28 cellular contexts compared by ENCODE assay signal in the genomic region with DNA sequence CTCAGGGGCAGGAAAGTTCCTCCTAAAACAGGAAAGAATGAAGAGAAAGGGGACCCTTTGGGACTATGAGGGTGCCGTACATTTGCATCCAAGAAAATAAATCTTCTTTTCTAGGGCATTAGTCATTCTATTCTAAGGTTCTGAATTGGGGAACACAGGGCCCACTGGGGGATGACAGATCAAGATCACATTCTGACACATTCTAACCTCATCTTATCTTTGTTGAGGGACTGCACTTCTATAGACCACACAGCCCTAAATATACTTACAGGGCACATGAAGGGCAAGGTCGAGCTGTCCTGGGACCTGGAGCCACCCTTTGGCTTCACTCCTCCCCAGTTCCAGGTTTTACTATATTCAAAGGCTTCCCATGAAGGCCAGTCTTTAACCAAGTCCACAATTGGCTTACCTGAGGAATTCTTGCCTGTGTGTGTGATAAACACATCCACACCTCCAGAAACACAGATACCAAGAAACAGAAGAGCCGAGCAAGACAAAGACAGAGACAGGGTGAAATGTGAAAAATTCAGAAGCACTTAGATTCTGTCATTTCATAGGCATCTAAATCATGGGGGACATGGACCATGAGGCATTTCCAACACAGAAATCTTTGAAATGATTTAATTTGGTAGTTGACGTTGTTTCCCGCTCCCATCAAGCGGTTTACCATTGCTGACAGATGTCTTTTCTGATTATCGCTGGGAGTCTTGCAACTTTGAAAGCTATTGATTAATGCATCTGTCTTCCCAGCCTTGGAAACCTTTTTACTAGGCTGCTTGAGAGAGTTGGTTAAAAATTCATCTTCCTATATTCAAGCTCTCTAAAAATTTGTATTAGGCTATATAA.
DNase-seq lines count a peak whose midpoint lies in the region; ATAC-seq, FAIRE-seq and TF ChIP-seq lines count a peak whose summit lies in the region.
"Had no signal": no experiment of that assay in that cellular context is flagged by ENCODE, and none has a peak within 500 bp of the region (broad histone marks: within the 10 kb centered on the region; RNA-seq: fewer than 3 reads in every experiment).

No MANE protein-coding gene starts in this region.

- WGBS in K562 (ENCODE audit: insufficient coverage, low coverage, missing lambda C conversion rate): 3% methylated on average over 7 of the region's 7 CpGs
- WGBS in mesendoderm (ENCODE audit: extremely low coverage, insufficient coverage, low lambda C conversion rate): no CpG with 5 or more reads among the region's 7 CpGs

- no peak overlapping the region for H3K4me2 ChIP-seq in Karpas-422 (ENCODE audit: low read depth, low read length, poor library complexity, severe bottlenecking)
- peak overlapping the region; percentile 8 for H3K4me2 ChIP-seq in K562 (ENCODE audit: insufficient read depth, low read length)
- no peak overlapping the region for H3K4me2 ChIP-seq in mesendoderm (ENCODE audit: low read length)
- H3K4me2 ChIP-seq: BLaER1 had no signal

- no peaks in the 10 kb centered on the region for H3K36me3 Mint-ChIP-seq in stimulated activated effector memory CD8-positive, alpha-beta T cell treated with anti-CD3 and anti-CD28 coated beads, Interleukin-12 subunit alpha, Interleukin-12 subunit beta, amount 100 ng/mL, for 72 hours
- no peaks in the 10 kb centered on the region for H3K36me3 Mint-ChIP-seq in activated T-cell treated with anti-CD3 and anti-CD28 coated beads, Interleukin-2, amount 50 U/mL, for 24 hours (ENCODE audit: low read depth)
- H3K36me3 Mint-ChIP-seq: CD14-positive monocyte; CD4-positive, alpha-beta memory T cell; CD4-positive, CD25-positive, alpha-beta regulatory T cell had no signal

- no peak overlapping the region for H3K4me3 Mint-ChIP-seq in stimulated activated effector memory CD8-positive, alpha-beta T cell treated with anti-CD3 and anti-CD28 coated beads, Interleukin-12 subunit alpha, Interleukin-12 subunit beta, amount 100 ng/mL, for 72 hours
- H3K4me3 Mint-ChIP-seq in activated T-cell treated with anti-CD3 and anti-CD28 coated beads, Interleukin-2, amount 50 U/mL, for 24 hours: no peak overlapping the region
- H3K4me3 Mint-ChIP-seq: CD14-positive monocyte; CD4-positive, alpha-beta memory T cell; CD4-positive, CD25-positive, alpha-beta regulatory T cell; CD8-positive, alpha-beta memory T cell had no signal

- peak; percentile 63 for DNase-seq in Karpas-422
- peak in 3 of 4 experiments; percentile 23 to 71 (median 61) for DNase-seq in K562 (ENCODE audit: extremely low read depth in 1 of 4, low spot score in 3 of 4)
- DNase-seq in mesendoderm: peak; percentile 52
- no peak for DNase-seq in stimulated activated effector memory CD8-positive, alpha-beta T cell treated with anti-CD3 and anti-CD28 coated beads, Interleukin-12 subunit alpha, Interleukin-12 subunit beta, amount 100 ng/mL, for 72 hours (ENCODE audit: low spot score in 2 of 2)
- no peak for DNase-seq in HuH-7.5 (ENCODE audit: low spot score)
- DNase-seq in activated T-cell treated with anti-CD3 and anti-CD28 coated beads, Interleukin-2, amount 50 U/mL, for 24 hours: no peak
- no peak for DNase-seq in cerebellum (ENCODE audit: low spot score)
- DNase-seq: 8988T; ACHN; BE2C; C1 segment of cervical spinal cord; CD4-positive, alpha-beta memory T cell; CD4-positive, CD25-positive, alpha-beta regulatory T cell; CD8-positive, alpha-beta memory T cell; COR-L47; DMS 273 treated with DMSO at 0.1 percent for 48 hours; DMS153; DMS53; DMS79; DND-41; GDM1 had no signal

- in situ Hi-C loops in K562 (cut with MboI): no loop called here

- CTCF ChIA-PET in K562 (lab: Yijun Ruan, JAX; ENCODE audit: low intra/inter-chr PET ratio): no interaction called here

- no TSS peak for BruUV-seq in K562 (replicated peaks; lab: Mats Ljungman, UMichigan)

- no peak overlapping the region for H3K18ac ChIP-seq in mesendoderm (ENCODE audit: low read length)

- H3K9me3 Mint-ChIP-seq in stimulated activated effector memory CD8-positive, alpha-beta T cell treated with anti-CD3 and anti-CD28 coated beads, Interleukin-12 subunit alpha, Interleukin-12 subunit beta, amount 100 ng/mL, for 72 hours: peaks cover 2% of the 10 kb centered on the region
- peaks cover 5% of the 10 kb centered on the region for H3K9me3 Mint-ChIP-seq in activated T-cell treated with anti-CD3 and anti-CD28 coated beads, Interleukin-2, amount 50 U/mL, for 24 hours
- H3K9me3 Mint-ChIP-seq: CD8-positive, alpha-beta memory T cell had no signal

- H3K79me1 ChIP-seq in mesendoderm (ENCODE audit: low read length): no peaks in the 10 kb centered on the region

- peaks cover 11% of the 10 kb centered on the region for H3K4me1 ChIP-seq in Karpas-422 (ENCODE audit: low read length)
- H3K4me1 ChIP-seq in K562 (replicated peaks in 1 of 2; ENCODE audit: control insufficient read depth in 2 of 2, insufficient read depth in 2 of 2, low read length in 2 of 2): peaks cover 11 to 44% of the 10 kb centered on the region in 2 experiments
- no peaks in the 10 kb centered on the region for H3K4me1 ChIP-seq in mesendoderm (ENCODE audit: control insufficient read depth, low read depth, low read length)
- H3K4me1 ChIP-seq: BLaER1 had no signal

- H3K23ac ChIP-seq in mesendoderm (ENCODE audit: low read length): no peak overlapping the region

- peak; percentile 87 for TF ChIP-seq EP300 in K562 (IDR thresholded peaks at IDR 0.05; ENCODE audit: low read length)

- H4K20me1 ChIP-seq in Karpas-422 (ENCODE audit: insufficient read depth, low read depth, low read length) (no peaks in the 10 kb centered on the region), K562 (replicated peaks; ENCODE audit: control insufficient read depth, insufficient read depth, low read length) (no peaks in the 10 kb centered on the region)
- H4K20me1 ChIP-seq: BLaER1 had no signal

- H2BK15ac ChIP-seq in mesendoderm (replicated peaks; ENCODE audit: low read depth): no peak overlapping the region

- no peak overlapping the region for H3K27ac Mint-ChIP-seq in stimulated activated effector memory CD8-positive, alpha-beta T cell treated with anti-CD3 and anti-CD28 coated beads, Interleukin-12 subunit alpha, Interleukin-12 subunit beta, amount 100 ng/mL, for 72 hours
- H3K27ac Mint-ChIP-seq in activated T-cell treated with anti-CD3 and anti-CD28 coated beads, Interleukin-2, amount 50 U/mL, for 24 hours: no peak overlapping the region
- H3K27ac Mint-ChIP-seq: CD14-positive monocyte; CD4-positive, alpha-beta memory T cell; CD4-positive, CD25-positive, alpha-beta regulatory T cell; CD8-positive, alpha-beta memory T cell had no signal

- H3K9ac ChIP-seq in Karpas-422 (ENCODE audit: low read length) (no peak overlapping the region), K562 (ENCODE audit: insufficient read depth in 1 of 2, low read depth in 2 of 2, low read length in 2 of 2) (peak overlapping the region; percentile 16 to 74; a peak in 2 of 4 replicates), mesendoderm (ENCODE audit: low read length) (no peak overlapping the region)
- H3K9ac ChIP-seq: BLaER1 had no signal

- H4K5ac ChIP-seq in mesendoderm (ENCODE audit: low read length): no peak overlapping the region

- intact Hi-C loops in K562 (cut with micrococcal nuclease): loop anchor here (5.0 kb wide), 2 partner anchors 43 to 72 kb away; no protein-coding TSS in a partner anchor

- H3K27me3 ChIP-seq in Karpas-422 (ENCODE audit: low read length): no peaks in the 10 kb centered on the region
- H3K27me3 ChIP-seq in K562 (ENCODE audit: control insufficient read depth in 2 of 2, insufficient read depth in 2 of 2, low read length in 2 of 2): no peaks in the 10 kb centered on the region
- no peaks in the 10 kb centered on the region for H3K27me3 ChIP-seq in mesendoderm (ENCODE audit: insufficient read depth, low read length, poor library complexity)
- H3K27me3 ChIP-seq: BE2C, BLaER1 had no signal

- H3K27ac ChIP-seq in Karpas-422 (ENCODE audit: low read length) (no peak overlapping the region), K562 (ENCODE audit: extremely low read depth, low read depth, low read length) (peak overlapping the region; percentile 23; the same call in 1 of the 3 replicates), mesendoderm (ENCODE audit: low read depth, low read length) (no peak overlapping the region)
- H3K27ac ChIP-seq: BLaER1 had no signal

- ATAC-seq in K562 (peak; percentile 50), HG02642 (IDR thresholded peaks at IDR 0.05; ENCODE audit: poor library complexity, unreplicated experiment) (no peak)
- ATAC-seq in stimulated activated effector memory CD8-positive, alpha-beta T cell treated with anti-CD3 and anti-CD28 coated beads, Interleukin-12 subunit alpha, Interleukin-12 subunit beta, amount 100 ng/mL, for 72 hours: peak; percentile 61
- ATAC-seq: GM12878 had no signal

- H2BK120ac ChIP-seq in mesendoderm (ENCODE audit: low read depth, low read length): no peak overlapping the region

- no peak overlapping the region for H2BK5ac ChIP-seq in mesendoderm (ENCODE audit: low read length)

- H3K4me3 ChIP-seq in Karpas-422 (ENCODE audit: low read length) (no peak overlapping the region), K562 (no peak overlapping the region), mesendoderm (ENCODE audit: low read length) (no peak overlapping the region)
- H3K4me3 ChIP-seq: BLaER1, GM12878 had no signal

- POLR2A ChIA-PET in K562 (lab: Yijun Ruan, JAX): interaction anchor here (0.6 to 2.0 kb wide), 7 partner anchors 8 to 402 kb away, joined by 3 to 9 read pairs (median 6); no protein-coding TSS in a partner anchor

- H4K8ac ChIP-seq in mesendoderm (ENCODE audit: low read depth, low read length): no peak overlapping the region

- H3K9me1 ChIP-seq in K562 (ENCODE audit: control insufficient read depth, insufficient read depth, low read length): peaks cover 4% of the 10 kb centered on the region

- H3K4me1 Mint-ChIP-seq in stimulated activated effector memory CD8-positive, alpha-beta T cell treated with anti-CD3 and anti-CD28 coated beads, Interleukin-12 subunit alpha, Interleukin-12 subunit beta, amount 100 ng/mL, for 72 hours: no peaks in the 10 kb centered on the region
- peaks cover 4% of the 10 kb centered on the region for H3K4me1 Mint-ChIP-seq in activated T-cell treated with anti-CD3 and anti-CD28 coated beads, Interleukin-2, amount 50 U/mL, for 24 hours (ENCODE audit: low read depth)
- H3K4me1 Mint-ChIP-seq: CD14-positive monocyte; CD4-positive, alpha-beta memory T cell; CD4-positive, CD25-positive, alpha-beta regulatory T cell; CD8-positive, alpha-beta memory T cell had no signal

- H3K36me3 ChIP-seq in Karpas-422 (ENCODE audit: insufficient read depth, low read length) (no peaks in the 10 kb centered on the region), K562 (ENCODE audit: control insufficient read depth, insufficient read depth, low read length) (no peaks in the 10 kb centered on the region), mesendoderm (ENCODE audit: control insufficient read depth, insufficient read depth, low read length) (no peaks in the 10 kb centered on the region)
- H3K36me3 ChIP-seq: BE2C, BLaER1 had no signal

- H3K9me3 ChIP-seq in Karpas-422 (ENCODE audit: low read length) (no peaks in the 10 kb centered on the region), K562 (replicated peaks; ENCODE audit: control insufficient read depth, insufficient read depth, low read depth, low read length) (no peaks in the 10 kb centered on the region)
- H3K9me3 ChIP-seq: BE2C had no signal

- no peaks in the 10 kb centered on the region for H3K79me2 ChIP-seq in Karpas-422 (ENCODE audit: low read length)
- no peaks in the 10 kb centered on the region for H3K79me2 ChIP-seq in K562 (ENCODE audit: control insufficient read depth, insufficient read depth, low read length)
- no peaks in the 10 kb centered on the region for H3K79me2 ChIP-seq in mesendoderm (ENCODE audit: control insufficient read depth, insufficient read depth, low read length)

- no peaks in the 10 kb centered on the region for H3K9me2 ChIP-seq in Karpas-422 (replicated peaks; ENCODE audit: insufficient read depth, low read length)

- peak; percentile 32 for FAIRE-seq in K562 (lab: Jason Lieb, UNC)
- FAIRE-seq: A204.1, GM12878, GM12892, GM18507 had no signal

- no peak for TF ChIP-seq RAD21 in K562 (CRISPR knock-in tag; conservative IDR thresholded peaks at IDR 0.05 in 1 of 2, IDR thresholded peaks at IDR 0.05 in 1 of 2)

- no peak overlapping the region for H3K4ac ChIP-seq in mesendoderm (ENCODE audit: low read depth, low read length)

- TF ChIP-seq POLR2A in K562 (conservative IDR thresholded peaks at IDR 0.05): no peak

- peaks cover 10% of the 10 kb centered on the region for H3K27me3 Mint-ChIP-seq in activated T-cell treated with anti-CD3 and anti-CD28 coated beads, Interleukin-2, amount 50 U/mL, for 24 hours

- no peak overlapping the region for H2AFZ ChIP-seq in Karpas-422 (ENCODE audit: low read length)
- H2AFZ ChIP-seq in K562 (ENCODE audit: low read depth, low read length): peak overlapping the region; percentile 63

- H3K56ac ChIP-seq in mesendoderm (ENCODE audit: low read length): no peak overlapping the region

- no peak overlapping the region for H2AK5ac ChIP-seq in mesendoderm (ENCODE audit: low read length)

- TF ChIP-seq CTCF in K562 (IDR thresholded peaks at IDR 0.05 in 2 of 3, conservative IDR thresholded peaks at IDR 0.05 in 1 of 3; ENCODE audit: insufficient read depth in 2 of 3, low read depth in 1 of 3, low read length in 3 of 3): no peak

Comparison
In these comparisons a context has a peak if more than half of its experiments do, and no peak if none do; other contexts are left out.
1. DNase-seq: peak in Karpas-422 (single experiment), K562 (3 of 4) and mesendoderm (single experiment); none in stimulated activated effector memory CD8-positive, alpha-beta T cell treated with anti-CD3 and anti-CD28 coated beads, Interleukin-12 subunit alpha, Interleukin-12 subunit beta, amount 100 ng/mL, for 72 hours (0 of 2), HuH-7.5 (single experiment), activated T-cell treated with anti-CD3 and anti-CD28 coated beads, Interleukin-2, amount 50 U/mL, for 24 hours (single experiment) and cerebellum (single experiment).
2. H3K9ac ChIP-seq: peak in K562 (2 of 2); none in Karpas-422 (single experiment) and mesendoderm (single experiment).